ENCODE assay signal across 8 cellular contexts in genomic region chr7:110911632-110912031, GRCh38.
"Had no signal": no experiment of that assay in that cellular context is flagged by ENCODE, and none has a peak within 500 bp of the region (broad histone marks: within the 10 kb centered on the region; RNA-seq: fewer than 3 reads in every experiment).

No MANE protein-coding gene starts in this region.

- H3K4me3 ChIP-seq: K562 had no signal

- DNase-seq: IMR-90, KBM-7, KG1 had no signal

- H3K4me2 ChIP-seq: KMS-11 had no signal

- H3K9ac ChIP-seq: KMS-11 had no signal

- FAIRE-seq: HepG2, HTR-8/SVneo, K562 had no signal

- H3K27ac ChIP-seq: HL-60, KMS-11 had no signal
